In genomic region chr2:101305492-101306123, GRCh38 we compare ENCODE assay signal across 8 cellular contexts. TPM values are rescaled to one million over a fixed set of nuclear protein-coding genes. Genes with fewer than 3 reads are reported as not detected.
DNase-seq lines count a peak whose midpoint lies in the region; ATAC-seq and TF ChIP-seq lines count a peak whose summit lies in the region.

No MANE protein-coding gene starts in this region.

- no peak for TF ChIP-seq CTCF in CD4-positive, alpha-beta T cell (IDR thresholded peaks at IDR 0.05)
- TF ChIP-seq CTCF in OCI-LY7 (conservative IDR thresholded peaks at IDR 0.05; ENCODE audit: low read length), result no peak
- no peak for TF ChIP-seq CTCF in nephron progenitor cell (IDR thresholded peaks at IDR 0.05)

- BruUV-seq in OCI-LY7 (replicated peaks; lab: Mats Ljungman, UMichigan), result no TSS peak

- no peak overlapping the region for H2AFZ ChIP-seq in OCI-LY7 (ENCODE audit: low read length)

- intact Hi-C loops in CD4-positive, alpha-beta T cell (cut with DNase I, micrococcal nuclease), result loop anchor here (2.0 to 5.0 kb wide), 5 partner anchors 33 to 392 kb away; partner anchors contain the start of gene MAP4K4 (in 1 of the 2)
- intact Hi-C loops in OCI-LY7 (cut with micrococcal nuclease; ENCODE audit: unreplicated experiment), result no loop called here

- CTCF ChIA-PET in CD4-positive, alpha-beta T cell (lab: Charles Lee), result interaction anchor here (1.3 kb wide), 1 partner anchor 53 kb away, joined by 3 read pairs; the partner anchor contains the start of gene CNOT11
- CTCF ChIA-PET in OCI-LY7 (lab: Charles Lee; ENCODE audit: unreplicated experiment), result no interaction called here

- no peak for DNase-seq in CD4-positive, alpha-beta T cell
- DNase-seq in OCI-LY7 (ENCODE audit: low spot score), result no peak
- no peak for DNase-seq in nephron progenitor cell
- DNase-seq in A172 (ENCODE audit: low spot score), result no peak
- DNase-seq in NCI-H1417 treated with DMSO at 0.1 percent for 48 hours (lab: John Stamatoyannopoulos, UW), result no peak

- H4K20me1 ChIP-seq in OCI-LY7 (ENCODE audit: insufficient read depth, low read length), result no peaks in the 10 kb centered on the region

- no peaks in the 10 kb centered on the region for H3K9me2 ChIP-seq in OCI-LY7 (ENCODE audit: insufficient read depth, low read length)

- no peaks in the 10 kb centered on the region for H3K9me3 Mint-ChIP-seq in CD4-positive, alpha-beta T cell
- H3K9me3 Mint-ChIP-seq in nephron progenitor cell, result peaks cover 3% of the 10 kb centered on the region

- H3K4me1 Mint-ChIP-seq in CD4-positive, alpha-beta T cell (ENCODE audit: low read depth), result peaks cover 84% of the 10 kb centered on the region
- H3K4me1 Mint-ChIP-seq in nephron progenitor cell, result peaks cover 36% of the 10 kb centered on the region

- peaks cover 11% of the 10 kb centered on the region; the same call in 1 of the 2 replicates for H3K79me2 ChIP-seq in OCI-LY7 (ENCODE audit: insufficient read depth, low read depth, low read length)

- H3K4me2 ChIP-seq in OCI-LY7 (ENCODE audit: low read length), result peak overlapping the region; percentile 74; the same call in 1 of the 2 replicates

- H3K36me3 Mint-ChIP-seq in CD4-positive, alpha-beta T cell (ENCODE audit: low read depth), result peaks cover 57% of the 10 kb centered on the region
- H3K36me3 Mint-ChIP-seq in nephron progenitor cell (ENCODE audit: low read depth), result peaks cover 44% of the 10 kb centered on the region

- H3K4me1 ChIP-seq in OCI-LY7 (ENCODE audit: insufficient read depth, low read length, poor library complexity, severe bottlenecking) (peaks cover 16% of the 10 kb centered on the region), duodenal mucosa (ENCODE audit: control insufficient read depth in 1 of 2, insufficient read depth in 2 of 2, low read length in 2 of 2) (peaks cover 30 to 43% of the 10 kb centered on the region in 2 donors)

- no peaks in the 10 kb centered on the region for H3K9me3 ChIP-seq in CD4-positive, alpha-beta T cell (ENCODE audit: control insufficient read depth, low read length)
- no peaks in the 10 kb centered on the region for H3K9me3 ChIP-seq in OCI-LY7 (ENCODE audit: low read length)
- no peaks in the 10 kb centered on the region for H3K9me3 ChIP-seq in duodenal mucosa (ENCODE audit: control insufficient read depth in 1 of 2, low read length in 2 of 2)

- peak overlapping the region; percentile 98 for H3K4me3 Mint-ChIP-seq in CD4-positive, alpha-beta T cell
- H3K4me3 Mint-ChIP-seq in nephron progenitor cell, result peak overlapping the region; percentile 89

- no peaks in the 10 kb centered on the region for H3K27me3 Mint-ChIP-seq in CD4-positive, alpha-beta T cell
- peaks cover 5% of the 10 kb centered on the region for H3K27me3 Mint-ChIP-seq in nephron progenitor cell (ENCODE audit: low read depth, poor library complexity)

- no peaks in the 10 kb centered on the region for H3K27me3 ChIP-seq in CD4-positive, alpha-beta T cell (ENCODE audit: control insufficient read depth, insufficient read depth, low read length)
- no peaks in the 10 kb centered on the region for H3K27me3 ChIP-seq in duodenal mucosa (ENCODE audit: control insufficient read depth in 1 of 2, insufficient read depth in 2 of 2, low read length in 2 of 2)

- POLR2A ChIA-PET in CD4-positive, alpha-beta T cell (lab: Charles Lee), result interaction anchor here (1.5 to 3.0 kb wide), 2 partner anchors 24 to 28 kb away, joined by 3 to 47 read pairs; no protein-coding TSS in a partner anchor
- POLR2A ChIA-PET in OCI-LY7 (lab: Charles Lee), result no interaction called here

- no peak overlapping the region for H3K4me3 ChIP-seq in OCI-LY7 (ENCODE audit: low read depth, low read length, poor library complexity, severe bottlenecking)
- H3K4me3 ChIP-seq in duodenal mucosa (ENCODE audit: low read depth in 1 of 2, low read length in 2 of 2), result peak overlapping the region; percentile 79 to 93

- peak overlapping the region; percentile 95 for H3K27ac ChIP-seq in CD4-positive, alpha-beta T cell (ENCODE audit: low read depth, low read length)
- H3K27ac ChIP-seq in OCI-LY7 (ENCODE audit: low read depth, low read length, poor library complexity, severe bottlenecking), result no peak overlapping the region
- H3K27ac ChIP-seq in duodenal mucosa (ENCODE audit: low read depth, low read length), result no peak overlapping the region

- no peak for ATAC-seq in CD4-positive, alpha-beta T cell (ENCODE audit: poor library complexity)
- ATAC-seq in HG02870 (IDR thresholded peaks at IDR 0.05; ENCODE audit: unreplicated experiment) (no peak), HG03045 (IDR thresholded peaks at IDR 0.05; ENCODE audit: unreplicated experiment) (no peak)

- H3K36me3 ChIP-seq in OCI-LY7 (ENCODE audit: insufficient read depth, low read length), result no peaks in the 10 kb centered on the region
- peaks cover 0 to 15% of the 10 kb centered on the region in 2 donors for H3K36me3 ChIP-seq in duodenal mucosa (ENCODE audit: control insufficient read depth in 1 of 2, insufficient read depth in 2 of 2, low read length in 2 of 2)

- peak overlapping the region; percentile 95 to 98 for H3K9ac ChIP-seq in duodenal mucosa (ENCODE audit: low read depth in 1 of 2, low read length in 2 of 2)

- peak overlapping the region; percentile 96 for H3K27ac Mint-ChIP-seq in CD4-positive, alpha-beta T cell
- no peak overlapping the region for H3K27ac Mint-ChIP-seq in nephron progenitor cell

RNA-seq across cellular contexts. Expression of gene RNF149, which starts 2.9 kb away (rescaled TPM):
- total RNA-seq in CD4-positive, alpha-beta T cell, result 100 to 1,000 TPM; 139 to 150 TPM
- total RNA-seq in OCI-LY7 (2014; rRNA removed; shearing (Covaris generic)), result 9.0 and 10.3 TPM in 2 replicates
- total RNA-seq in OCI-LY7 (2022), result 16.5 and 17.9 TPM in 2 replicates
- 21.7 and 21.9 TPM in 2 replicates for total RNA-seq in A172 (2014; rRNA removed; shearing (Covaris generic))

RNA-seq across cellular contexts. Expression of gene CNOT11, which starts 52.9 kb away (rescaled TPM):
- total RNA-seq in CD4-positive, alpha-beta T cell, result 10 to 100 TPM; 39.4 to 46.8 TPM
- total RNA-seq in OCI-LY7 (2014; rRNA removed; shearing (Covaris generic)), result 45.7 and 55.5 TPM in 2 replicates
- 71.9 and 75.6 TPM in 2 replicates for total RNA-seq in OCI-LY7 (2022)
- total RNA-seq in A172 (2014; rRNA removed; shearing (Covaris generic)), result 61.9 and 68.6 TPM in 2 replicates
